ENCODE assay signal across 8 cellular contexts in genomic region chr20:10672579-10673127, GRCh38. TPM values are rescaled to one million over a fixed set of nuclear protein-coding genes. Genes with fewer than 3 reads are reported as not detected.
DNase-seq lines count a peak whose midpoint lies in the region; ATAC-seq and TF ChIP-seq lines count a peak whose summit lies in the region.

No MANE protein-coding gene starts in this region.

- peak overlapping the region; percentile 74 to 97 for H3K27ac ChIP-seq in lung (ENCODE audit: low read depth in 1 of 2, low read length in 1 of 2)

- H3K4me3 ChIP-seq in LNCaP clone FGC (ENCODE audit: low read depth, low read length) = peak overlapping the region; percentile 79
- peak overlapping the region; percentile 94 for H3K4me3 ChIP-seq in lung

- peaks cover 4 to 6% of the 10 kb centered on the region in 2 donors for H3K4me1 ChIP-seq in lung (ENCODE audit: control insufficient read depth in 2 of 2, insufficient read depth in 2 of 2, low read length in 2 of 2)

- peak; percentile 5 for ATAC-seq in lung (ENCODE audit: insufficient read depth, low FRiP score)
- no peak for ATAC-seq in stimulated activated memory B cell treated with anti-CD40 and anti-IgM and Interleukin-4, amounts not matched to agents 10 μg/mL and 1 μg/mL and 100 μg/mL, for 72 hours

- WGBS in lung, 2 donors = 0 to 1% methylated on average over 48 of the region's 48 CpGs

- no peaks in the 10 kb centered on the region for H3K27me3 ChIP-seq in lung (ENCODE audit: control insufficient read depth, insufficient read depth)

- no peaks in the 10 kb centered on the region for H3K36me3 ChIP-seq in lung (ENCODE audit: control insufficient read depth in 2 of 2, insufficient read depth in 2 of 2, low read length in 2 of 2)

- H3K9me3 ChIP-seq in lung (ENCODE audit: control insufficient read depth in 2 of 2, insufficient read depth in 1 of 2, low read length in 1 of 2) = no peaks in the 10 kb centered on the region

- DNase-seq in ELR (ENCODE audit: low read depth) (peak; percentile 73), LNCaP clone FGC (ENCODE audit: low read depth) (no peak), UCSD-AML1 (lab: John Stamatoyannopoulos, UW; ENCODE audit: unreplicated experiment) (peak; percentile 59), ecto neural progenitor cell (ENCODE audit: low spot score) (peak; percentile 63), lung (ENCODE audit: low spot score) (peak; percentile 66), globus pallidus (ENCODE audit: low spot score) (no peak), cerebellum (ENCODE audit: low spot score) (no peak)

- no peak overlapping the region for H3K27ac Mint-ChIP-seq in stimulated activated memory B cell treated with anti-CD40 and anti-IgM and Interleukin-4, amounts not matched to agents 10 μg/mL and 1 μg/mL and 100 μg/mL, for 72 hours

- H3K36me3 Mint-ChIP-seq in stimulated activated memory B cell treated with anti-CD40 and anti-IgM and Interleukin-4, amounts not matched to agents 10 μg/mL and 1 μg/mL and 100 μg/mL, for 72 hours = no peaks in the 10 kb centered on the region

- peak overlapping the region; percentile 68 for H3K4me3 Mint-ChIP-seq in stimulated activated memory B cell treated with anti-CD40 and anti-IgM and Interleukin-4, amounts not matched to agents 10 μg/mL and 1 μg/mL and 100 μg/mL, for 72 hours

- H3K4me1 Mint-ChIP-seq in stimulated activated memory B cell treated with anti-CD40 and anti-IgM and Interleukin-4, amounts not matched to agents 10 μg/mL and 1 μg/mL and 100 μg/mL, for 72 hours = peaks cover 43% of the 10 kb centered on the region

- H3K9me3 Mint-ChIP-seq in stimulated activated memory B cell treated with anti-CD40 and anti-IgM and Interleukin-4, amounts not matched to agents 10 μg/mL and 1 μg/mL and 100 μg/mL, for 72 hours = no peaks in the 10 kb centered on the region

- peaks cover 63% of the 10 kb centered on the region for H3K27me3 Mint-ChIP-seq in stimulated activated memory B cell treated with anti-CD40 and anti-IgM and Interleukin-4, amounts not matched to agents 10 μg/mL and 1 μg/mL and 100 μg/mL, for 72 hours

- no peak for TF ChIP-seq CTCF in LNCaP clone FGC (IDR thresholded peaks at IDR 0.05; ENCODE audit: control insufficient read depth, extremely low read depth, insufficient read depth)
- no peak for TF ChIP-seq CTCF in lung (IDR thresholded peaks at IDR 0.05; ENCODE audit: control extremely low read depth, extremely low read depth)

RNA-seq across cellular contexts. Expression of gene JAG1, which starts 1.1 kb away (rescaled TPM):
- total RNA-seq in lung (10 to 100 TPM; 61.4 to 70.3 TPM), cerebellum (50.8 TPM)
- 10 to 100 TPM; 11.9 to 32.3 TPM for polyA plus RNA-seq in lung

Comparison
In these comparisons a context has a peak if more than half of its experiments do, and no peak if none do; other contexts are left out.
1. DNase-seq: peak in ELR (single experiment), UCSD-AML1 (single experiment), ecto neural progenitor cell (single experiment) and lung (single experiment); none in LNCaP clone FGC (single experiment), globus pallidus (single experiment) and cerebellum (single experiment).